In the genomic region with DNA sequence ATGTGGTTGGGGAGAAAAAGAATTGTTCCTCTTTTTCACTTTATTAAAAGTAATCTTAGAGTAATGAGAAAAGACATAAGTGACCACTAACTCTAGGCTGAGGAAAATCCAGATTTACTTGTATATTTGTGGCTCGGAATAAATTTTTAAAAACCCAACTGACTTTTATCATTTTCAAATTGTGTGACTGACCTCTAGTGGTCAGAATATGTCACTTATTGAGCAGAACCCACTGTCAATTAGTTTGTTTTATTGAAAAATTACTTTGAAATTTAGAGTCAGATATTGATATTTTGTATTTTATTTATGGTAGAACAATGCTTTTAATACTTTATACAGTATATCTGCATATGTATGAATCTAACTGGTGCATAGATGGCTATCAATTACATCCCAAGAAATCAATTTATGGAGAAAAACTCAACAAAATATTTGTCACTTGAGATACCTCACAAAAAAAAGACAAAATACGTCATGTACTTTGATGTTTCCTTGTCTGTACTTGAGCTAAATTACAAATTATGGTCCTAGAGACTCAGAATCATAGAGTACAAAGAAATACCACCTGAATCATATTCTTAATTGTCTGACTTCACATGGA, we compare ENCODE assay signal across 9 cellular contexts.
DNase-seq lines count a peak whose midpoint lies in the region; ATAC-seq and TF ChIP-seq lines count a peak whose summit lies in the region.
"Had no signal": no experiment of that assay in that cellular context is flagged by ENCODE, and none has a peak within 500 bp of the region (broad histone marks: within the 10 kb centered on the region; RNA-seq: fewer than 3 reads in every experiment).

No MANE protein-coding gene starts in this region.

- H3K4me2 ChIP-seq in Karpas-422 (ENCODE audit: low read depth, low read length, poor library complexity, severe bottlenecking) (no peak overlapping the region), mesendoderm (ENCODE audit: low read length) (no peak overlapping the region)

- no peak overlapping the region for H2AK5ac ChIP-seq in mesendoderm (ENCODE audit: low read length)

- no peak overlapping the region for H2BK5ac ChIP-seq in mesendoderm (ENCODE audit: low read length)

- H3K9ac ChIP-seq in Karpas-422 (ENCODE audit: low read length) = no peak overlapping the region
- H3K9ac ChIP-seq in mesendoderm (ENCODE audit: low read length) = no peak overlapping the region

- H3K79me2 ChIP-seq in Karpas-422 (ENCODE audit: low read length) (no peaks in the 10 kb centered on the region), mesendoderm (ENCODE audit: control insufficient read depth, insufficient read depth, low read length) (no peaks in the 10 kb centered on the region)

- H3K23ac ChIP-seq in mesendoderm (ENCODE audit: low read length) = no peak overlapping the region

- H3K4me3 ChIP-seq in Karpas-422 (ENCODE audit: low read length) (no peak overlapping the region), brain microvascular endothelial cell (ENCODE audit: low read depth, low read length) (no peak overlapping the region), mesendoderm (ENCODE audit: low read length) (no peak overlapping the region)
- H3K4me3 ChIP-seq: SJSA1 had no signal

- H2BK15ac ChIP-seq in mesendoderm (replicated peaks; ENCODE audit: low read depth) = no peak overlapping the region

- no peaks in the 10 kb centered on the region for H4K20me1 ChIP-seq in Karpas-422 (ENCODE audit: insufficient read depth, low read depth, low read length)

- TF ChIP-seq CTCF in brain microvascular endothelial cell (IDR thresholded peaks at IDR 0.05; ENCODE audit: low read depth, low read length, missing control alignments) = peak; percentile 48

- no peaks in the 10 kb centered on the region for H3K9me3 ChIP-seq in Karpas-422 (ENCODE audit: low read length)
- H3K9me3 ChIP-seq: SJSA1 had no signal

- no peaks in the 10 kb centered on the region for H3K9me2 ChIP-seq in Karpas-422 (replicated peaks; ENCODE audit: insufficient read depth, low read length)

- H2BK120ac ChIP-seq in mesendoderm (ENCODE audit: low read depth, low read length) = no peak overlapping the region

- in situ Hi-C loops in G401 (cut with HindIII; ENCODE audit: low sequenced_read_pairs) = no loop called here
- in situ Hi-C loops in brain microvascular endothelial cell (cut with HindIII; ENCODE audit: low pct_ligation_motif_present, low sequenced_read_pairs) = no loop called here

- WGBS in mesendoderm (ENCODE audit: extremely low coverage, insufficient coverage, low lambda C conversion rate) = no CpG with 5 or more reads among the region's 2 CpGs

- H3K36me3 ChIP-seq in Karpas-422 (ENCODE audit: insufficient read depth, low read length) = no peaks in the 10 kb centered on the region
- no peaks in the 10 kb centered on the region for H3K36me3 ChIP-seq in brain microvascular endothelial cell (replicated peaks)
- no peaks in the 10 kb centered on the region for H3K36me3 ChIP-seq in mesendoderm (ENCODE audit: control insufficient read depth, insufficient read depth, low read length)
- H3K36me3 ChIP-seq: SJSA1 had no signal

- H3K56ac ChIP-seq in mesendoderm (ENCODE audit: low read length) = no peak overlapping the region

- no peak overlapping the region for H2AFZ ChIP-seq in Karpas-422 (ENCODE audit: low read length)

- H3K79me1 ChIP-seq in mesendoderm (ENCODE audit: low read length) = no peaks in the 10 kb centered on the region

- H3K18ac ChIP-seq in mesendoderm (ENCODE audit: low read length) = no peak overlapping the region

- H4K8ac ChIP-seq in mesendoderm (ENCODE audit: low read depth, low read length) = no peak overlapping the region

- no peak overlapping the region for H3K4ac ChIP-seq in mesendoderm (ENCODE audit: low read depth, low read length)

- no peak for ATAC-seq in HG03460 (IDR thresholded peaks at IDR 0.05; ENCODE audit: unreplicated experiment)
- ATAC-seq in GM18502 (IDR thresholded peaks at IDR 0.05; ENCODE audit: poor library complexity, unreplicated experiment) = no peak
- no peak for ATAC-seq in HG02571 (IDR thresholded peaks at IDR 0.05; ENCODE audit: unreplicated experiment)

- peak; percentile 56 for DNase-seq in G401 (ENCODE audit: low spot score)
- DNase-seq in Karpas-422 = peak; percentile 64
- no peak for DNase-seq in brain microvascular endothelial cell
- DNase-seq in mesendoderm = peak; percentile 12
- no peak for DNase-seq in retina

- H3K27ac ChIP-seq in Karpas-422 (ENCODE audit: low read length) (no peak overlapping the region), brain microvascular endothelial cell (no peak overlapping the region), mesendoderm (ENCODE audit: low read depth, low read length) (no peak overlapping the region)
- H3K27ac ChIP-seq: SJSA1 had no signal

- no peak overlapping the region for H4K5ac ChIP-seq in mesendoderm (ENCODE audit: low read length)

- H3K4me1 ChIP-seq in Karpas-422 (ENCODE audit: low read length) (peaks cover 13% of the 10 kb centered on the region), mesendoderm (ENCODE audit: control insufficient read depth, low read depth, low read length) (no peaks in the 10 kb centered on the region)
- H3K4me1 ChIP-seq: SJSA1 had no signal

- no peaks in the 10 kb centered on the region for H3K27me3 ChIP-seq in Karpas-422 (ENCODE audit: low read length)
- no peaks in the 10 kb centered on the region for H3K27me3 ChIP-seq in brain microvascular endothelial cell (replicated peaks)
- no peaks in the 10 kb centered on the region for H3K27me3 ChIP-seq in mesendoderm (ENCODE audit: insufficient read depth, low read length, poor library complexity)
- H3K27me3 ChIP-seq: SJSA1 had no signal

Comparison
In these comparisons a context has a peak if more than half of its experiments do, and no peak if none do; other contexts are left out.
1. DNase-seq: peak in G401 (single experiment), Karpas-422 (single experiment) and mesendoderm (single experiment); none in brain microvascular endothelial cell (single experiment) and retina (single experiment).